ENCODE assay signal across 7 cellular contexts in the genomic region with DNA sequence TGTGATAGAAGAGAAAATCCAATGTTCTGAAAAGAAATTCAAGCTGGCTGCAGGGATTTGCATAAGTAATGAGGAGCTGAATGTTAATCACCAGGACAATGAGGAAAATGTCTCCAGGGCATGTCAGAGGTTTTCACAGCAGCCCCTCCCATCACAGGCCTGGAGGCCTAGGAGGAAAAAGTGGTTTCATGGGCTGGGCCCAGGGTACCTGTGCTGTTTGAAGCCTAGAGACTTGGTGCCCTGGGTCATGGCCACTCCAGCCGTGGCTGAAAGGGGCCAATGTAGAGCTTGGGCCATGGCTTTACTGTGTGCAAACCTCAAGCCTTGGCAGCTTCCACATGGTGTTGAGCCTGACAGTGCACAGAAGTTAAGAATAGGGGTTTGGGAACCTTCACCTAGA.
DNase-seq lines count a peak whose midpoint lies in the region; ATAC-seq, FAIRE-seq and TF ChIP-seq lines count a peak whose summit lies in the region.
"Not testable (repeated sequence)": the region's sequence is repeated elsewhere in the genome, so short reads cannot be mapped to it uniquely, and the experiment has no call there.

No MANE protein-coding gene starts in this region.

- H3K27ac ChIP-seq in A549; A673 (ENCODE audit: low read depth, low read length, poor library complexity, severe bottlenecking); HEK293 (ENCODE audit: extremely low read depth, low read depth, low read length); neural progenitor cell; spleen: not testable (repeated sequence)

- BruUV-seq in A673 (replicated peaks; lab: Mats Ljungman, UMichigan): not testable (repeated sequence)

- not testable (repeated sequence) for TF ChIP-seq EP300 in A549 (IDR thresholded peaks at IDR 0.05)

- not testable (repeated sequence) for H3K4me2 ChIP-seq in A549, neural progenitor cell

- H3K4me1 Mint-ChIP-seq in chondrocyte (ENCODE audit: low read depth); neural progenitor cell: not testable (repeated sequence)

- not testable (repeated sequence) for H3K36me3 ChIP-seq in A673 (ENCODE audit: insufficient read depth, low read length, poor library complexity, severe bottlenecking); HEK293 (ENCODE audit: control insufficient read depth in 2 of 2, insufficient read depth in 1 of 2, low read length in 2 of 2); neural progenitor cell; spleen

- H3K4me3 ChIP-seq in A549; A673 (ENCODE audit: low read depth, low read length, poor library complexity, severe bottlenecking); HEK293 (ENCODE audit: low read depth, low read length); neural progenitor cell; spleen: not testable (repeated sequence)

- not testable (repeated sequence) for H3F3A ChIP-seq in neural progenitor cell (ENCODE audit: low read depth)

- ATAC-seq in A549, Right ventricle myocardium inferior: not testable (repeated sequence)

- CTCF ChIA-PET in A549 (lab: Yijun Ruan, JAX); A673 (lab: Charles Lee); HEK293 (lab: Yijun Ruan, JAX): not testable (repeated sequence)

- not testable (repeated sequence) for FAIRE-seq in A549 (lab: Jason Lieb, UNC)

- not testable (repeated sequence) for TF ChIP-seq RAD21 in A549 (conservative IDR thresholded peaks at IDR 0.05 in 1 of 2, IDR thresholded peaks at IDR 0.05 in 1 of 2)

- not testable (repeated sequence) for H3K36me3 Mint-ChIP-seq in chondrocyte (ENCODE audit: low read depth); neural progenitor cell

- intact Hi-C loops in A673 (cut with micrococcal nuclease; ENCODE audit: unreplicated experiment); Right ventricle myocardium inferior (cut with DNase I); spleen (cut with DNase I; ENCODE audit: low total_unique reads): not testable (repeated sequence)

- not testable (repeated sequence) for H3K27me3 ChIP-seq in A673 (replicated peaks; ENCODE audit: insufficient read depth, low read depth, low read length, poor library complexity); neural progenitor cell; spleen (replicated peaks in 1 of 7)

- not testable (repeated sequence) for DNase-seq in A549 (ENCODE audit: low read depth in 1 of 2, low spot score in 1 of 2)
- DNase-seq in A673 (ENCODE audit: low spot score) (peak; percentile 15), chondrocyte (ENCODE audit: low spot score) (peak; percentile 51), Right ventricle myocardium inferior (ENCODE audit: missing footprints) (peak; percentile 20), neural progenitor cell (ENCODE audit: low spot score) (peak; percentile 3), spleen (peak; percentile 56)

- H3K9ac ChIP-seq in neural progenitor cell: not testable (repeated sequence)

- not testable (repeated sequence) for TF ChIP-seq CTCF in A549 (IDR thresholded peaks at IDR 0.05); A673 (conservative IDR thresholded peaks at IDR 0.05; ENCODE audit: low read depth, low read length); HEK293 (tag by site-specific recombination; IDR thresholded peaks at IDR 0.05); chondrocyte (IDR thresholded peaks at IDR 0.05); neural progenitor cell (IDR thresholded peaks at IDR 0.05); spleen (IDR thresholded peaks at IDR 0.05 in 8 of 11, conservative IDR thresholded peaks at IDR 0.05 in 3 of 11)

- not testable (repeated sequence) for H3K27me3 Mint-ChIP-seq in chondrocyte (ENCODE audit: low read depth); neural progenitor cell (ENCODE audit: insufficient read depth, low read depth)

- not testable (repeated sequence) for H3K9me3 Mint-ChIP-seq in chondrocyte (ENCODE audit: low read depth)
- H3K9me3 Mint-ChIP-seq in neural progenitor cell: peaks cover 14% of the 10 kb centered on the region

- H4K20me1 ChIP-seq in neural progenitor cell (ENCODE audit: low read depth): not testable (repeated sequence)

- H3K27ac Mint-ChIP-seq in chondrocyte (ENCODE audit: unreplicated experiment); neural progenitor cell: not testable (repeated sequence)

- WGBS in A549 (ENCODE audit: missing lambda C conversion rate): 0% methylated on average over 1 of the region's 1 CpG
- WGBS in spleen, 5 donors: 63 to 95% (median 76%) methylated on average over 1 of the region's 1 CpG

- not testable (repeated sequence) for H3K4me3 Mint-ChIP-seq in chondrocyte (ENCODE audit: unreplicated experiment); neural progenitor cell

- TF ChIP-seq POLR2A in A549 (IDR thresholded peaks at IDR 0.05; ENCODE audit: low read length); spleen (IDR thresholded peaks at IDR 0.05): not testable (repeated sequence)

- H2AFZ ChIP-seq in neural progenitor cell (replicated peaks): not testable (repeated sequence)

- POLR2A ChIA-PET in A549 (lab: Yijun Ruan, JAX); A673 (lab: Charles Lee; ENCODE audit: low non-redundant PET); HEK293 (lab: Yijun Ruan, JAX): not testable (repeated sequence)

- not testable (repeated sequence) for H3K9me3 ChIP-seq in A549; A673 (ENCODE audit: low read depth, low read length, poor library complexity, severe bottlenecking); HEK293 (ENCODE audit: control insufficient read depth, insufficient read depth, low read depth, low read length); neural progenitor cell (ENCODE audit: low read depth)
- H3K9me3 ChIP-seq in spleen: peaks cover 0 to 18% (median 10%) of the 10 kb centered on the region in 8 donors

- not testable (repeated sequence) for H3K4me1 ChIP-seq in A549; A673 (ENCODE audit: insufficient read depth, low read length, poor library complexity, severe bottlenecking); HEK293 (ENCODE audit: control insufficient read depth, insufficient read depth, low read length); neural progenitor cell; spleen

- not testable (repeated sequence) for H3K79me2 ChIP-seq in neural progenitor cell (ENCODE audit: low read depth)

TF ChIP-seq in A549, 52 proteins besides CTCF, POLR2A, EP300 and RAD21:
- TF ChIP-seq ZFP36 (IDR thresholded peaks at IDR 0.05; ENCODE audit: borderline replicate concordance, partially characterized antibody): peak; percentile 34
TF ChIP-seq in A549: peak in this region for 1; not testable (repeated sequence) for 51.

TF ChIP-seq in HEK293, 187 proteins besides CTCF, POLR2A, EP300 and RAD21:
- peak; percentile 51 for TF ChIP-seq ZNF585B (tag by site-specific recombination; IDR thresholded peaks at IDR 0.05)
